ENCODE assay signal across 9 cellular contexts in the genomic region with DNA sequence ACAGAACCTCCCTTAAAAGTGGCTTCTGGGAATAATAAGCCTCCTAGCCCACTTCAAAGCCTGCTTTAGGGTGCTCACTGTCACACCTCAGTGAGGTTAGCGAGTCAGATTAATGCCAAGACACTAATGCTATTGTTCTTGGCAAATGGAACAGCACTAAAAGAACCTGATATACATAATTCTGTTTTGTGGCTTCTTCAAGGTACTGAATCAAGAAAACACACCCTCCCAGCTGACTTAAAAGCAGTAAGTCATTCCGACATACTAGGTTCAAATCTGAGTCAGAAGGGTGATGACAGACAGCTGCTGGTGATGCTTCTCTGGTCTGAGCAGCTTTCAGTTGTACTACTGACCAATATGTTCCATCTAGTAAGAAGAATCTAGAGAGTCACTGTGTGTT.
DNase-seq lines count a peak whose midpoint lies in the region; ATAC-seq, FAIRE-seq and TF ChIP-seq lines count a peak whose summit lies in the region.
"Had no signal": no experiment of that assay in that cellular context is flagged by ENCODE, and none has a peak within 500 bp of the region (broad histone marks: within the 10 kb centered on the region; RNA-seq: fewer than 3 reads in every experiment).

No MANE protein-coding gene starts in this region.

- no peaks in the 10 kb centered on the region for H3K27me3 ChIP-seq in brain microvascular endothelial cell (replicated peaks)

- H3K9me3 Mint-ChIP-seq in stimulated activated memory B cell treated with anti-CD40 and anti-IgM and Interleukin-4, amounts not matched to agents 10 μg/mL and 1 μg/mL and 100 μg/mL, for 72 hours: peaks cover 4% of the 10 kb centered on the region

- no peak for DNase-seq in GM12892 (ENCODE audit: insufficient read length)
- peak; percentile 64 for DNase-seq in brain microvascular endothelial cell
- DNase-seq in NCI-H1105 (lab: John Stamatoyannopoulos, UW): no peak
- DNase-seq in activated gamma-delta T cell treated with Interleukin-2 at 50 U/mL for 16 hours: no peak
- no peak for DNase-seq in NCI-H526 (lab: John Stamatoyannopoulos, UW)
- DNase-seq: NCI-H1694 had no signal

- no peak overlapping the region for H3K27ac Mint-ChIP-seq in stimulated activated memory B cell treated with anti-CD40 and anti-IgM and Interleukin-4, amounts not matched to agents 10 μg/mL and 1 μg/mL and 100 μg/mL, for 72 hours

- in situ Hi-C loops in brain microvascular endothelial cell (cut with HindIII; ENCODE audit: low pct_ligation_motif_present, low sequenced_read_pairs): no loop called here

- H3K36me3 Mint-ChIP-seq in stimulated activated memory B cell treated with anti-CD40 and anti-IgM and Interleukin-4, amounts not matched to agents 10 μg/mL and 1 μg/mL and 100 μg/mL, for 72 hours: peaks cover 33% of the 10 kb centered on the region

- no peaks in the 10 kb centered on the region for H3K4me1 Mint-ChIP-seq in stimulated activated memory B cell treated with anti-CD40 and anti-IgM and Interleukin-4, amounts not matched to agents 10 μg/mL and 1 μg/mL and 100 μg/mL, for 72 hours

- ATAC-seq in GM19395 (IDR thresholded peaks at IDR 0.05; ENCODE audit: unreplicated experiment) (peak; percentile 100), HG03066 (IDR thresholded peaks at IDR 0.05; ENCODE audit: low read depth, unreplicated experiment) (peak; percentile 99)
- no peak for ATAC-seq in stimulated activated memory B cell treated with anti-CD40 and anti-IgM and Interleukin-4, amounts not matched to agents 10 μg/mL and 1 μg/mL and 100 μg/mL, for 72 hours

- H3K36me3 ChIP-seq in brain microvascular endothelial cell (replicated peaks): no peaks in the 10 kb centered on the region

- no peak overlapping the region for H3K4me3 ChIP-seq in brain microvascular endothelial cell (ENCODE audit: low read depth, low read length)

- no peak for TF ChIP-seq POLR2A in GM12892 (IDR thresholded peaks at IDR 0.05; ENCODE audit: low read depth, low read length)

- TF ChIP-seq CTCF in brain microvascular endothelial cell (IDR thresholded peaks at IDR 0.05; ENCODE audit: low read depth, low read length, missing control alignments): no peak

- peak; percentile 50 for FAIRE-seq in GM12892 (lab: Jason Lieb, UNC)

- H3K27me3 Mint-ChIP-seq in stimulated activated memory B cell treated with anti-CD40 and anti-IgM and Interleukin-4, amounts not matched to agents 10 μg/mL and 1 μg/mL and 100 μg/mL, for 72 hours: no peaks in the 10 kb centered on the region

- H3K27ac ChIP-seq in brain microvascular endothelial cell: no peak overlapping the region

- no peak overlapping the region for H3K4me3 Mint-ChIP-seq in stimulated activated memory B cell treated with anti-CD40 and anti-IgM and Interleukin-4, amounts not matched to agents 10 μg/mL and 1 μg/mL and 100 μg/mL, for 72 hours
